Comparison of ENCODE assay signal across 1 cellular context in genomic region chr5:73450672-73451217, GRCh38.
TF ChIP-seq lines count a peak whose summit lies in the region.

No MANE protein-coding gene starts in this region.

TF ChIP-seq in IMR-90, 13 proteins besides CTCF, POLR2A, EP300 and RAD21:
- no peak for TF ChIP-seq USF2 (IDR thresholded peaks at IDR 0.05; ENCODE audit: low read depth, low read length)
- no peak for TF ChIP-seq CHD1 (IDR thresholded peaks at IDR 0.05; ENCODE audit: low read depth, low read length)
- no peak for TF ChIP-seq RFX5 (IDR thresholded peaks at IDR 0.05; ENCODE audit: low read depth, low read length)
- no peak for TF ChIP-seq RCOR1 (IDR thresholded peaks at IDR 0.05; ENCODE audit: insufficient replicate concordance, low read length)
- no peak for TF ChIP-seq MAZ (IDR thresholded peaks at IDR 0.05; ENCODE audit: borderline replicate concordance, low read depth, low read length)
- TF ChIP-seq CEBPB (IDR thresholded peaks at IDR 0.05; ENCODE audit: low read depth, low read length): no peak
- no peak for TF ChIP-seq MAFK (IDR thresholded peaks at IDR 0.05; ENCODE audit: low read depth, low read length)
